Comparison of ENCODE assay signal across 22 cellular contexts in the genomic region with DNA sequence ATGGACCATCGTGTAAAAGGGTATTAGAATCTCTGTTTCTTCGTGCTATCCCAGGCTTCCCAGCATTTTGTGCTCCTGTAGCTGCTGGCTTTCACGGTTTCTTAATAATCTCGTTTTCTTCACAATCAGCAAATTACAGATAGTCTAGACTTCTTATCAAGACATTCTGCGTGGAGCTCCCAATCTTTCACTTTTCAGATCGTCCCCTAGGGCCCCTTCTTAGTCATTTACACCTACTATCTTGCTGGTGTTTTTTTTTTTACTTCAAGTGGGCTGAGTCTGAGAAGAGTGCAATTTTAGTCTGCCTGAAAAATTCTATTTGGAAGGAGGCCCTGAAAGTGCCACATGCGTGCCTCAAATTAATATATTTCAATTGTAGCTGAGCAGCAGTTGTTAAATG.
A peak's percentile ranks its signal among the peaks of the same experiment; 100 is the strongest.
DNase-seq lines count a peak whose midpoint lies in the region; ATAC-seq and TF ChIP-seq lines count a peak whose summit lies in the region.
"Had no signal": no experiment of that assay in that cellular context is flagged by ENCODE, and none has a peak within 500 bp of the region (broad histone marks: within the 10 kb centered on the region; RNA-seq: fewer than 3 reads in every experiment).

No MANE protein-coding gene starts in this region.

- H3K27me3 ChIP-seq in GM23338 (ENCODE audit: insufficient read depth) = no peaks in the 10 kb centered on the region
- H3K27me3 ChIP-seq in KMS-11 (ENCODE audit: insufficient read depth, low read depth) = no peaks in the 10 kb centered on the region

- no peaks in the 10 kb centered on the region for H3K36me3 Mint-ChIP-seq in GM23338 (ENCODE audit: low read depth)
- H3K36me3 Mint-ChIP-seq: CD14-positive monocyte; CD8-positive, alpha-beta memory T cell; T-cell had no signal

- H3K4me1 ChIP-seq in GM23338 (ENCODE audit: insufficient read depth) = peaks cover 7% of the 10 kb centered on the region
- H3K4me1 ChIP-seq in KMS-11 (ENCODE audit: low read depth, poor library complexity, severe bottlenecking) = peaks cover 54% of the 10 kb centered on the region

- H3K27me3 Mint-ChIP-seq in GM23338 (ENCODE audit: insufficient read depth, low read depth, poor library complexity) = peaks cover 5% of the 10 kb centered on the region

- no peak for DNase-seq in GM23338 (ENCODE audit: low spot score)
- DNase-seq in erythroblast (lab: John Stamatoyannopoulos, UW) = peak; percentile 52 to 79
- peak; percentile 31 for DNase-seq in putamen (ENCODE audit: low spot score)
- no peak for DNase-seq in DMS 273 (lab: John Stamatoyannopoulos, UW; ENCODE audit: unreplicated experiment)
- no peak for DNase-seq in activated CD8-positive, alpha-beta memory T cell treated with anti-CD3 and anti-CD28 coated beads for 24 hours
- DNase-seq: CD8-positive, alpha-beta memory T cell; DMS79 treated with DMSO at 0.1 percent for 48 hours; GF-D8; H9; NCI-H1105 treated with DMSO at 0.1 percent for 48 hours; NCI-H146; NCI-H1930; NCI-H2107; NCI-H446 treated with DMSO at 0.1 percent for 48 hours; NCI-H526 treated with DMSO at 0.1 percent for 48 hours; Right ventricle myocardium superior; RPMI8226; T-cell had no signal

- no peaks in the 10 kb centered on the region for H3K36me3 ChIP-seq in GM23338 (ENCODE audit: insufficient read depth)
- no peaks in the 10 kb centered on the region for H3K36me3 ChIP-seq in KMS-11 (ENCODE audit: insufficient read depth)

- H3K9ac ChIP-seq in KMS-11 = no peak overlapping the region

- no peaks in the 10 kb centered on the region for H3K9me2 ChIP-seq in GM23338 (ENCODE audit: insufficient read depth)

- TF ChIP-seq CTCF in GM23338 (conservative IDR thresholded peaks at IDR 0.05; ENCODE audit: low read depth in 2 of 2) = no peak
- no peak for TF ChIP-seq CTCF in KMS-11 (conservative IDR thresholded peaks at IDR 0.05; ENCODE audit: low read depth, low read length)

- H3K27ac ChIP-seq in GM23338 (ENCODE audit: low read depth) = no peak overlapping the region
- H3K27ac ChIP-seq in KMS-11 = no peak overlapping the region

- H3K4me3 ChIP-seq in GM23338 = no peak overlapping the region
- H3K4me3 ChIP-seq in KMS-11 (IDR thresholded peaks at IDR 0.05; ENCODE audit: insufficient read depth, low read depth, low read length) = no peak overlapping the region
- H3K4me3 ChIP-seq: K562 had no signal

- no peak for TF ChIP-seq POLR2A in erythroblast (IDR thresholded peaks at IDR 0.05; ENCODE audit: low read length)

- H3K4me2 ChIP-seq in GM23338 (no peak overlapping the region), KMS-11 (peak overlapping the region; percentile 33; the same call in 1 of the 2 replicates)

- no peaks in the 10 kb centered on the region for H3F3A ChIP-seq in GM23338 (replicated peaks; ENCODE audit: low read depth)

- no peak overlapping the region for H3K4me3 Mint-ChIP-seq in GM23338
- H3K4me3 Mint-ChIP-seq: CD14-positive monocyte; CD8-positive, alpha-beta memory T cell; H9; T-cell had no signal

- peak overlapping the region; percentile 21; the same call in 1 of the 2 replicates for H3K27ac Mint-ChIP-seq in GM23338
- H3K27ac Mint-ChIP-seq: CD8-positive, alpha-beta memory T cell; H9; T-cell had no signal

- H2AFZ ChIP-seq in GM23338 (no peak overlapping the region), KMS-11 (ENCODE audit: low read depth) (no peak overlapping the region)

- H3K4me1 Mint-ChIP-seq in GM23338 = peaks cover 33% of the 10 kb centered on the region
- H3K4me1 Mint-ChIP-seq: CD8-positive, alpha-beta memory T cell had no signal

- ATAC-seq in GM23338 (no peak), HG03196 (IDR thresholded peaks at IDR 0.05; ENCODE audit: unreplicated experiment) (no peak)
- ATAC-seq: K562, T-cell had no signal

- H3K9me3 Mint-ChIP-seq in GM23338 = no peaks in the 10 kb centered on the region
- H3K9me3 Mint-ChIP-seq: CD14-positive monocyte; CD8-positive, alpha-beta memory T cell; T-cell had no signal

- H3K79me2 ChIP-seq in GM23338 (replicated peaks; ENCODE audit: insufficient read depth) (no peaks in the 10 kb centered on the region), KMS-11 (ENCODE audit: insufficient read depth, low read depth) (no peaks in the 10 kb centered on the region)

- H4K20me1 ChIP-seq in GM23338 (replicated peaks; ENCODE audit: insufficient read depth) (no peaks in the 10 kb centered on the region), KMS-11 (ENCODE audit: insufficient read depth) (no peaks in the 10 kb centered on the region)

TF ChIP-seq in GM23338, 12 proteins besides CTCF, POLR2A, EP300 and RAD21 (continues in another document):
- no peak for TF ChIP-seq STAT1 (IDR thresholded peaks at IDR 0.05; ENCODE audit: unreplicated experiment)
- no peak for TF ChIP-seq ZNF331 (CRISPR knock-in tag; IDR thresholded peaks at IDR 0.05; ENCODE audit: low read depth)
- TF ChIP-seq NANOG (IDR thresholded peaks at IDR 0.05; ENCODE audit: borderline replicate concordance) = no peak
- TF ChIP-seq, protein P1, sequence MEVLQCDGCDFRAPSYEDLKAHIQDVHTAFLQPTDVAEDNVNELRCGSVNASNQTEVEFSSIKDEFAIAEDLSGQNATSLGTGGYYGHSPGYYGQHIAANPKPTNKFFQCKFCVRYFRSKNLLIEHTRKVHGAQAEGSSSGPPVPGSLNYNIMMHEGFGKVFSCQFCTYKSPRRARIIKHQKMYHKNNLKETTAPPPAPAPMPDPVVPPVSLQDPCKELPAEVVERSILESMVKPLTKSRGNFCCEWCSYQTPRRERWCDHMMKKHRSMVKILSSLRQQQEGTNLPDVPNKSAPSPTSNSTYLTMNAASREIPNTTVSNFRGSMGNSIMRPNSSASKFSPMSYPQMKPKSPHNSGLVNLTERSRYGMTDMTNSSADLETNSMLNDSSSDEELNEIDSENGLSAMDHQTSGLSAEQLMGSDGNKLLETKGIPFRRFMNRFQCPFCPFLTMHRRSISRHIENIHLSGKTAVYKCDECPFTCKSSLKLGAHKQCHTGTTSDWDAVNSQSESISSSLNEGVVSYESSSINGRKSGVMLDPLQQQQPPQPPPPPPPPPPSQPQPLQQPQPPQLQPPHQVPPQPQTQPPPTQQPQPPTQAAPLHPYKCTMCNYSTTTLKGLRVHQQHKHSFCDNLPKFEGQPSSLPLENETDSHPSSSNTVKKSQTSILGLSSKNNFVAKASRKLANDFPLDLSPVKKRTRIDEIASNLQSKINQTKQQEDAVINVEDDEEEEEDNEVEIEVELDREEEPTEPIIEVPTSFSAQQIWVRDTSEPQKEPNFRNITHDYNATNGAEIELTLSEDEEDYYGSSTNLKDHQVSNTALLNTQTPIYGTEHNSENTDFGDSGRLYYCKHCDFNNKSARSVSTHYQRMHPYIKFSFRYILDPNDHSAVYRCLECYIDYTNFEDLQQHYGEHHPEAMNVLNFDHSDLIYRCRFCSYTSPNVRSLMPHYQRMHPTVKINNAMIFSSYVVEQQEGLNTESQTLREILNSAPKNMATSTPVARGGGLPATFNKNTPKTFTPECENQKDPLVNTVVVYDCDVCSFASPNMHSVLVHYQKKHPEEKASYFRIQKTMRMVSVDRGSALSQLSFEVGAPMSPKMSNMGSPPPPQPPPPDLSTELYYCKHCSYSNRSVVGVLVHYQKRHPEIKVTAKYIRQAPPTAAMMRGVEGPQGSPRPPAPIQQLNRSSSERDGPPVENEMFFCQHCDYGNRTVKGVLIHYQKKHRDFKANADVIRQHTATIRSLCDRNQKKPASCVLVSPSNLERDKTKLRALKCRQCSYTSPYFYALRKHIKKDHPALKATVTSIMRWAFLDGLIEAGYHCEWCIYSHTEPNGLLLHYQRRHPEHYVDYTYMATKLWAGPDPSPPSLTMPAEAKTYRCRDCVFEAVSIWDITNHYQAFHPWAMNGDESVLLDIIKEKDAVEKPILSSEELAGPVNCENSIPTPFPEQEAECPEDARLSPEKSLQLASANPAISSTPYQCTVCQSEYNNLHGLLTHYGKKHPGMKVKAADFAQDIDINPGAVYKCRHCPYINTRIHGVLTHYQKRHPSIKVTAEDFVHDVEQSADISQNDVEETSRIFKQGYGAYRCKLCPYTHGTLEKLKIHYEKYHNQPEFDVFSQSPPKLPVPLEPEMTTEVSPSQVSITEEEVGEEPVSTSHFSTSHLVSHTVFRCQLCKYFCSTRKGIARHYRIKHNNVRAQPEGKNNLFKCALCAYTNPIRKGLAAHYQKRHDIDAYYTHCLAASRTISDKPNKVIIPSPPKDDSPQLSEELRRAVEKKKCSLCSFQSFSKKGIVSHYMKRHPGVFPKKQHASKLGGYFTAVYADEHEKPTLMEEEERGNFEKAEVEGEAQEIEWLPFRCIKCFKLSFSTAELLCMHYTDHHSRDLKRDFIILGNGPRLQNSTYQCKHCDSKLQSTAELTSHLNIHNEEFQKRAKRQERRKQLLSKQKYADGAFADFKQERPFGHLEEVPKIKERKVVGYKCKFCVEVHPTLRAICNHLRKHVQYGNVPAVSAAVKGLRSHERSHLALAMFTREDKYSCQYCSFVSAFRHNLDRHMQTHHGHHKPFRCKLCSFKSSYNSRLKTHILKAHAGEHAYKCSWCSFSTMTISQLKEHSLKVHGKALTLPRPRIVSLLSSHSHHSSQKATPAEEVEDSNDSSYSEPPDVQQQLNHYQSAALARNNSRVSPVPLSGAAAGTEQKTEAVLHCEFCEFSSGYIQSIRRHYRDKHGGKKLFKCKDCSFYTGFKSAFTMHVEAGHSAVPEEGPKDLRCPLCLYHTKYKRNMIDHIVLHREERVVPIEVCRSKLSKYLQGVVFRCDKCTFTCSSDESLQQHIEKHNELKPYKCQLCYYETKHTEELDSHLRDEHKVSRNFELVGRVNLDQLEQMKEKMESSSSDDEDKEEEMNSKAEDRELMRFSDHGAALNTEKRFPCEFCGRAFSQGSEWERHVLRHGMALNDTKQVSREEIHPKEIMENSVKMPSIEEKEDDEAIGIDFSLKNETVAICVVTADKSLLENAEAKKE (CRISPR knock-in tag; IDR thresholded peaks at IDR 0.05) = no peak
- TF ChIP-seq POLR2AphosphoS5 (IDR thresholded peaks at IDR 0.05; ENCODE audit: low read depth) = no peak
- no peak for TF ChIP-seq EZH2 (IDR thresholded peaks at IDR 0.05; ENCODE audit: low read depth, unreplicated experiment)
- TF ChIP-seq ETS1 (IDR thresholded peaks at IDR 0.05) = no peak
- TF ChIP-seq ZNF114 (CRISPR knock-in tag; IDR thresholded peaks at IDR 0.05) = no peak
- no peak for TF ChIP-seq JUNB (IDR thresholded peaks at IDR 0.05; ENCODE audit: unreplicated experiment)
- no peak for TF ChIP-seq EZH2phosphoT487 (IDR thresholded peaks at IDR 0.05; ENCODE audit: unreplicated experiment)

Comparison
In these comparisons a context has a peak if more than half of its experiments do, and no peak if none do; other contexts are left out.
1. DNase-seq: peak in erythroblast (2 of 2) and putamen (single experiment); none in GM23338 (single experiment), DMS 273 (single experiment) and activated CD8-positive, alpha-beta memory T cell treated with anti-CD3 and anti-CD28 coated beads for 24 hours (single experiment).